1 cellular context compared by ENCODE assay signal in the genomic region with DNA sequence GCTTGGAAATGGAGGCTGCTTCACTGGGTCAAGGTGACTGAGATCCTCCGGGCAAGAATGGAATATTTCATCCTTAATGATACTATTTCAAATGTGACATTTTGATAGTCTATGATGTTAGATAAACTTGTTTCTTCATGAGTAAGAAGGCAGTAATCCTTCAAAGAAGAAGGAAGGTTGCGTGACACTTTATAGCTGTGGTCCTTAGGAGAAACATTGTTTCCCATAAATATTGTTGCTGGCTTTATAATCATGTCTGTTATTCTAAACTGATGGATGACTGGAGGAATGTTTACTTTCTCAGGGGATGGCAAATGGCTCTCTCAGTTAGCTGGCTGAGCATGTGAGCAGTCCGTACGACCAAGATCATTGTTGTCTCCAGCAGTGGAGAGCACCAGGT.
A peak's percentile ranks its signal among the peaks of the same experiment; 100 is the strongest.
TF ChIP-seq lines count a peak whose summit lies in the region.

No MANE protein-coding gene starts in this region.

TF ChIP-seq in HEK293, 187 proteins besides CTCF, POLR2A, EP300 and RAD21 (continued from another document and continues in another):
- TF ChIP-seq, protein P1, sequence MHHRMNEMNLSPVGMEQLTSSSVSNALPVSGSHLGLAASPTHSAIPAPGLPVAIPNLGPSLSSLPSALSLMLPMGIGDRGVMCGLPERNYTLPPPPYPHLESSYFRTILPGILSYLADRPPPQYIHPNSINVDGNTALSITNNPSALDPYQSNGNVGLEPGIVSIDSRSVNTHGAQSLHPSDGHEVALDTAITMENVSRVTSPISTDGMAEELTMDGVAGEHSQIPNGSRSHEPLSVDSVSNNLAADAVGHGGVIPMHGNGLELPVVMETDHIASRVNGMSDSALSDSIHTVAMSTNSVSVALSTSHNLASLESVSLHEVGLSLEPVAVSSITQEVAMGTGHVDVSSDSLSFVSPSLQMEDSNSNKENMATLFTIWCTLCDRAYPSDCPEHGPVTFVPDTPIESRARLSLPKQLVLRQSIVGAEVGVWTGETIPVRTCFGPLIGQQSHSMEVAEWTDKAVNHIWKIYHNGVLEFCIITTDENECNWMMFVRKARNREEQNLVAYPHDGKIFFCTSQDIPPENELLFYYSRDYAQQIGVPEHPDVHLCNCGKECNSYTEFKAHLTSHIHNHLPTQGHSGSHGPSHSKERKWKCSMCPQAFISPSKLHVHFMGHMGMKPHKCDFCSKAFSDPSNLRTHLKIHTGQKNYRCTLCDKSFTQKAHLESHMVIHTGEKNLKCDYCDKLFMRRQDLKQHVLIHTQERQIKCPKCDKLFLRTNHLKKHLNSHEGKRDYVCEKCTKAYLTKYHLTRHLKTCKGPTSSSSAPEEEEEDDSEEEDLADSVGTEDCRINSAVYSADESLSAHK (tag by site-specific recombination; IDR thresholded peaks at IDR 0.05): peak; percentile 78; the same call in 1 of the 2 replicates
- TF ChIP-seq, protein P2, sequence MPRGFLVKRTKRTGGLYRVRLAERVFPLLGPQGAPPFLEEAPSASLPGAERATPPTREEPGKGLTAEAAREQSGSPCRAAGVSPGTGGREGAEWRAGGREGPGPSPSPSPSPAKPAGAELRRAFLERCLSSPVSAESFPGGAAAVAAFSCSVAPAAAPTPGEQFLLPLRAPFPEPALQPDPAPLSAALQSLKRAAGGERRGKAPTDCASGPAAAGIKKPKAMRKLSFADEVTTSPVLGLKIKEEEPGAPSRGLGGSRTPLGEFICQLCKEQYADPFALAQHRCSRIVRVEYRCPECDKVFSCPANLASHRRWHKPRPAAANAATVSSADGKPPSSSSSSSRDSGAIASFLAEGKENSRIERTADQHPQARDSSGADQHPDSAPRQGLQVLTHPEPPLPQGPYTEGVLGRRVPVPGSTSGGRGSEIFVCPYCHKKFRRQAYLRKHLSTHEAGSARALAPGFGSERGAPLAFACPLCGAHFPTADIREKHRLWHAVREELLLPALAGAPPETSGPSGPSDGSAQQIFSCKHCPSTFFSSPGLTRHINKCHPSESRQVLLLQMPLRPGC (tag by site-specific recombination; IDR thresholded peaks at IDR 0.05): peak; percentile 62; the same call in 1 of the 2 replicates
- TF ChIP-seq MYNN (tag by site-specific recombination; IDR thresholded peaks at IDR 0.05; ENCODE audit: borderline replicate concordance) (no peak), ZNF791 (tag by site-specific recombination; IDR thresholded peaks at IDR 0.05) (no peak), GLI2 (tag by site-specific recombination; IDR thresholded peaks at IDR 0.05; ENCODE audit: borderline replicate concordance, low read depth) (peak; percentile 99), ZNF558 (tag by site-specific recombination; IDR thresholded peaks at IDR 0.05) (no peak), OVOL3 (tag by site-specific recombination; IDR thresholded peaks at IDR 0.05) (peak; percentile 97), ZXDB (tag by site-specific recombination; IDR thresholded peaks at IDR 0.05) (peak; percentile 81), ZNF423 (tag by site-specific recombination; IDR thresholded peaks at IDR 0.05) (peak; percentile 31; the same call in 1 of the 2 replicates), ZNF747 (tag by site-specific recombination; IDR thresholded peaks at IDR 0.05) (no peak), ZNF266 (tag by site-specific recombination; IDR thresholded peaks at IDR 0.05; ENCODE audit: low read depth) (no peak), ZNF544 (tag by site-specific recombination; IDR thresholded peaks at IDR 0.05) (no peak), ZNF169 (tag by site-specific recombination; IDR thresholded peaks at IDR 0.05) (no peak), ZNF366 (tag by site-specific recombination; conservative IDR thresholded peaks at IDR 0.05) (peak; percentile 68), EGR2 (tag by site-specific recombination; IDR thresholded peaks at IDR 0.05; ENCODE audit: low read depth) (no peak), ZNF600 (tag by site-specific recombination; IDR thresholded peaks at IDR 0.05) (0 out of 2 replicates have a peak, but pooled peaks have one; percentile 32), ZNF223 (tag by site-specific recombination; IDR thresholded peaks at IDR 0.05) (no peak), ZNF112 (tag by site-specific recombination; IDR thresholded peaks at IDR 0.05) (no peak), HOXD13 (CRISPR knock-in tag; IDR thresholded peaks at IDR 0.05; ENCODE audit: borderline replicate concordance) (no peak), KLF8 (tag by site-specific recombination; IDR thresholded peaks at IDR 0.05) (peak; percentile 55; the same call in 1 of the 2 replicates), GLIS1 (tag by site-specific recombination; IDR thresholded peaks at IDR 0.05) (no peak), ZNF48 (tag by site-specific recombination; IDR thresholded peaks at IDR 0.05) (no peak), ZNF175 (tag by site-specific recombination; IDR thresholded peaks at IDR 0.05) (no peak), ZNF114 (tag by site-specific recombination; IDR thresholded peaks at IDR 0.05) (no peak), ZNF10 (tag by site-specific recombination; IDR thresholded peaks at IDR 0.05) (peak; percentile 82), PRDM1 (tag by site-specific recombination; IDR thresholded peaks at IDR 0.05) (no peak), ZNF221 (tag by site-specific recombination; IDR thresholded peaks at IDR 0.05; ENCODE audit: borderline replicate concordance) (0 out of 2 replicates have a peak, but pooled peaks have one; percentile 67), BCL11B (tag by site-specific recombination; IDR thresholded peaks at IDR 0.05; ENCODE audit: low read depth) (no peak), ZFP41 (tag by site-specific recombination; IDR thresholded peaks at IDR 0.05; ENCODE audit: borderline replicate concordance) (no peak), ZFP37 (tag by site-specific recombination; IDR thresholded peaks at IDR 0.05) (no peak), SP2 (tag by site-specific recombination; IDR thresholded peaks at IDR 0.05) (no peak; the same call in 1 of the 2 replicates), ZNF391 (tag by site-specific recombination; IDR thresholded peaks at IDR 0.05; ENCODE audit: borderline replicate concordance, low read depth) (peak; percentile 96), ZNF202 (tag by site-specific recombination; IDR thresholded peaks at IDR 0.05; ENCODE audit: borderline replicate concordance) (no peak), SP3 (tag by site-specific recombination; IDR thresholded peaks at IDR 0.05) (no peak), ZNF473 (tag by site-specific recombination; IDR thresholded peaks at IDR 0.05) (no peak), TRIM28 (IDR thresholded peaks at IDR 0.05; ENCODE audit: borderline replicate concordance, low read length) (peak; percentile 98), ZNF354C (tag by site-specific recombination; IDR thresholded peaks at IDR 0.05; ENCODE audit: borderline replicate concordance, low read depth) (no peak), ZNF426 (tag by site-specific recombination; IDR thresholded peaks at IDR 0.05) (no peak; the same call in 1 of the 2 replicates), SALL2 (tag by site-specific recombination; IDR thresholded peaks at IDR 0.05; ENCODE audit: borderline replicate concordance) (no peak)
- TF ChIP-seq, protein P3, sequence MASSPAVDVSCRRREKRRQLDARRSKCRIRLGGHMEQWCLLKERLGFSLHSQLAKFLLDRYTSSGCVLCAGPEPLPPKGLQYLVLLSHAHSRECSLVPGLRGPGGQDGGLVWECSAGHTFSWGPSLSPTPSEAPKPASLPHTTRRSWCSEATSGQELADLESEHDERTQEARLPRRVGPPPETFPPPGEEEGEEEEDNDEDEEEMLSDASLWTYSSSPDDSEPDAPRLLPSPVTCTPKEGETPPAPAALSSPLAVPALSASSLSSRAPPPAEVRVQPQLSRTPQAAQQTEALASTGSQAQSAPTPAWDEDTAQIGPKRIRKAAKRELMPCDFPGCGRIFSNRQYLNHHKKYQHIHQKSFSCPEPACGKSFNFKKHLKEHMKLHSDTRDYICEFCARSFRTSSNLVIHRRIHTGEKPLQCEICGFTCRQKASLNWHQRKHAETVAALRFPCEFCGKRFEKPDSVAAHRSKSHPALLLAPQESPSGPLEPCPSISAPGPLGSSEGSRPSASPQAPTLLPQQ (tag by site-specific recombination; IDR thresholded peaks at IDR 0.05): peak; percentile 53; the same call in 1 of the 2 replicates
- TF ChIP-seq, protein P4, sequence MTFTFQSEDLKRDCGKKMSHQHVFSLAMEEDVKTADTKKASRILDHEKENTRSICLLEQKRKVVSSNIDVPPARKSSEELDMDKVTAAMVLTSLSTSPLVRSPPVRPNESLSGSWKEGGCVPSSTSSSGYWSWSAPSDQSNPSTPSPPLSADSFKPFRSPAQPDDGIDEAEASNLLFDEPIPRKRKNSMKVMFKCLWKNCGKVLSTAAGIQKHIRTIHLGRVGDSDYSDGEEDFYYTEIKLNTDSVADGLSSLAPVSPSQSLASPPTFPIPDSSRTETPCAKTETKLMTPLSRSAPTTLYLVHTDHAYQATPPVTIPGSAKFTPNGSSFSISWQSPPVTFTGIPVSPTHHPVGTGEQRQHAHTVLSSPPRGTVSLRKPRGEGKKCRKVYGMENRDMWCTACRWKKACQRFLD (tag by site-specific recombination; IDR thresholded peaks at IDR 0.05): no peak
- TF ChIP-seq, protein P5, sequence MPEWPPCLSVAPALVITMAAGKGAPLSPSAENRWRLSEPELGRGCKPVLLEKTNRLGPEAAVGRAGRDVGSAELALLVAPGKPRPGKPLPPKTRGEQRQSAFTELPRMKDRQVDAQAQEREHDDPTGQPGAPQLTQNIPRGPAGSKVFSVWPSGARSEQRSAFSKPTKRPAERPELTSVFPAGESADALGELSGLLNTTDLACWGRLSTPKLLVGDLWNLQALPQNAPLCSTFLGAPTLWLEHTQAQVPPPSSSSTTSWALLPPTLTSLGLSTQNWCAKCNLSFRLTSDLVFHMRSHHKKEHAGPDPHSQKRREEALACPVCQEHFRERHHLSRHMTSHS (tag by site-specific recombination; IDR thresholded peaks at IDR 0.05): peak; percentile 97
- TF ChIP-seq, protein P6, sequence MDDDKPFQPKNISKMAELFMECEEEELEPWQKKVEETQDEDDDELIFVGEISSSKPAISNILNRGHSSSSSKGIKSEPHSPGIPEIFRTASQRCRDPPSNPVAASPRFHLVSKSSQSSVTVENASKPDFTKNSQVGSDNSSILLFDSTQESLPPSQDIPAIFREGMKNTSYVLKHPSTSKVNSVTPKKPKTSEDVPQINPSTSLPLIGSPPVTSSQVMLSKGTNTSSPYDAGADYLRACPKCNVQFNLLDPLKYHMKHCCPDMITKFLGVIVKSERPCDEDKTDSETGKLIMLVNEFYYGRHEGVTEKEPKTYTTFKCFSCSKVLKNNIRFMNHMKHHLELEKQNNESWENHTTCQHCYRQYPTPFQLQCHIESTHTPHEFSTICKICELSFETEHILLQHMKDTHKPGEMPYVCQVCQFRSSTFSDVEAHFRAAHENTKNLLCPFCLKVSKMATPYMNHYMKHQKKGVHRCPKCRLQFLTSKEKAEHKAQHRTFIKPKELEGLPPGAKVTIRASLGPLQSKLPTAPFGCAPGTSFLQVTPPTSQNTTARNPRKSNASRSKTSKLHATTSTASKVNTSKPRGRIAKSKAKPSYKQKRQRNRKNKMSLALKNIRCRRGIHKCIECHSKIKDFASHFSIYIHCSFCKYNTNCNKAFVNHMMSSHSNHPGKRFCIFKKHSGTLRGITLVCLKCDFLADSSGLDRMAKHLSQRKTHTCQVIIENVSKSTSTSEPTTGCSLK (tag by site-specific recombination; IDR thresholded peaks at IDR 0.05): no peak
- TF ChIP-seq, protein P7, sequence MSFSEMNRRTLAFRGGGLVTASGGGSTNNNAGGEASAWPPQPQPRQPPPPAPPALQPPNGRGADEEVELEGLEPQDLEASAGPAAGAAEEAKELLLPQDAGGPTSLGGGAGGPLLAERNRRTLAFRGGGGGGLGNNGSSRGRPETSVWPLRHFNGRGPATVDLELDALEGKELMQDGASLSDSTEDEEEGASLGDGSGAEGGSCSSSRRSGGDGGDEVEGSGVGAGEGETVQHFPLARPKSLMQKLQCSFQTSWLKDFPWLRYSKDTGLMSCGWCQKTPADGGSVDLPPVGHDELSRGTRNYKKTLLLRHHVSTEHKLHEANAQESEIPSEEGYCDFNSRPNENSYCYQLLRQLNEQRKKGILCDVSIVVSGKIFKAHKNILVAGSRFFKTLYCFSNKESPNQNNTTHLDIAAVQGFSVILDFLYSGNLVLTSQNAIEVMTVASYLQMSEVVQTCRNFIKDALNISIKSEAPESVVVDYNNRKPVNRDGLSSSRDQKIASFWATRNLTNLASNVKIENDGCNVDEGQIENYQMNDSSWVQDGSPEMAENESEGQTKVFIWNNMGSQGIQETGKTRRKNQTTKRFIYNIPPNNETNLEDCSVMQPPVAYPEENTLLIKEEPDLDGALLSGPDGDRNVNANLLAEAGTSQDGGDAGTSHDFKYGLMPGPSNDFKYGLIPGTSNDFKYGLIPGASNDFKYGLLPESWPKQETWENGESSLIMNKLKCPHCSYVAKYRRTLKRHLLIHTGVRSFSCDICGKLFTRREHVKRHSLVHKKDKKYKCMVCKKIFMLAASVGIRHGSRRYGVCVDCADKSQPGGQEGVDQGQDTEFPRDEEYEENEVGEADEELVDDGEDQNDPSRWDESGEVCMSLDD (tag by site-specific recombination; IDR thresholded peaks at IDR 0.05): no peak
- TF ChIP-seq, protein P8, sequence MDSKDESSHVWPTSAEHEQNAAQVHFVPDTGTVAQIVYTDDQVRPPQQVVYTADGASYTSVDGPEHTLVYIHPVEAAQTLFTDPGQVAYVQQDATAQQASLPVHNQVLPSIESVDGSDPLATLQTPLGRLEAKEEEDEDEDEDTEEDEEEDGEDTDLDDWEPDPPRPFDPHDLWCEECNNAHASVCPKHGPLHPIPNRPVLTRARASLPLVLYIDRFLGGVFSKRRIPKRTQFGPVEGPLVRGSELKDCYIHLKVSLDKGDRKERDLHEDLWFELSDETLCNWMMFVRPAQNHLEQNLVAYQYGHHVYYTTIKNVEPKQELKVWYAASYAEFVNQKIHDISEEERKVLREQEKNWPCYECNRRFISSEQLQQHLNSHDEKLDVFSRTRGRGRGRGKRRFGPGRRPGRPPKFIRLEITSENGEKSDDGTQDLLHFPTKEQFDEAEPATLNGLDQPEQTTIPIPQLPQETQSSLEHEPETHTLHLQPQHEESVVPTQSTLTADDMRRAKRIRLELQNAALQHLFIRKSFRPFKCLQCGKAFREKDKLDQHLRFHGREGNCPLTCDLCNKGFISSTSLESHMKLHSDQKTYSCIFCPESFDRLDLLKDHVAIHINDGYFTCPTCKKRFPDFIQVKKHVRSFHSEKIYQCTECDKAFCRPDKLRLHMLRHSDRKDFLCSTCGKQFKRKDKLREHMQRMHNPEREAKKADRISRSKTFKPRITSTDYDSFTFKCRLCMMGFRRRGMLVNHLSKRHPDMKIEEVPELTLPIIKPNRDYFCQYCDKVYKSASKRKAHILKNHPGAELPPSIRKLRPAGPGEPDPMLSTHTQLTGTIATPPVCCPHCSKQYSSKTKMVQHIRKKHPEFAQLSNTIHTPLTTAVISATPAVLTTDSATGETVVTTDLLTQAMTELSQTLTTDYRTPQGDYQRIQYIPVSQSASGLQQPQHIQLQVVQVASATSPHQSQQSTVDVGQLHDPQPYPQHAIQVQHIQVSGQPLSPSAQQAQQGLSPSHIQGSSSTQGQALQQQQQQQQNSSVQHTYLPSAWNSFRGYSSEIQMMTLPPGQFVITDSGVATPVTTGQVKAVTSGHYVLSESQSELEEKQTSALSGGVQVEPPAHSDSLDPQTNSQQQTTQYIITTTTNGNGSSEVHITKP (tag by site-specific recombination; IDR thresholded peaks at IDR 0.05): peak; percentile 48
